ENCODE assay signal across 1 cellular context in genomic region chr9:87707805-87708500, GRCh38.
TF ChIP-seq lines count a peak whose summit lies in the region.

No MANE protein-coding gene starts in this region.

TF ChIP-seq in IMR-90, 13 proteins besides CTCF, POLR2A, EP300 and RAD21:
- no peak for TF ChIP-seq FOS (IDR thresholded peaks at IDR 0.05; ENCODE audit: low read depth, low read length)
- TF ChIP-seq MAFK (IDR thresholded peaks at IDR 0.05; ENCODE audit: low read depth, low read length), result 0 out of 2 replicates have a peak, but pooled peaks have one; percentile 14
